Comparison of ENCODE assay signal across 7 cellular contexts in genomic region chr17:78214016-78214705, GRCh38. TPM values are rescaled to one million over a fixed set of nuclear protein-coding genes. Genes with fewer than 3 reads are reported as not detected.
DNase-seq lines count a peak whose midpoint lies in the region; ATAC-seq and TF ChIP-seq lines count a peak whose summit lies in the region.

BIRC5 (plus strand) TSS chr17:78214253; CDS start chr17:78214317, 64 bp downstream.

- ATAC-seq in GM18517 (IDR thresholded peaks at IDR 0.05; ENCODE audit: unreplicated experiment) (peak; percentile 59), HG03139 (IDR thresholded peaks at IDR 0.05; ENCODE audit: unreplicated experiment) (peak; percentile 88)

- DNase-seq in NCI-H2227 treated with DMSO at 0.1 percent for 48 hours (lab: John Stamatoyannopoulos, UW), result peak; percentile 91
- DNase-seq in breast epithelium (ENCODE audit: low spot score in 2 of 2), result peak; percentile 73 to 87
- DNase-seq in iPS-NIHi7 (ENCODE audit: extremely low spot score), result peak; percentile 97
- DNase-seq in smooth muscle cell (lab: John Stamatoyannopoulos, UW; ENCODE audit: unreplicated experiment), result peak; percentile 32

- peak within 1 kb of the TSS; percentile 88 for H2AFZ ChIP-seq in smooth muscle cell (ENCODE audit: low read depth)

- no peak for TF ChIP-seq POLR2A in breast epithelium (IDR thresholded peaks at IDR 0.05)

- H4K20me1 ChIP-seq in smooth muscle cell (ENCODE audit: low read depth), result no peaks in the 10 kb centered on the region

- peak within 1 kb of the TSS; percentile 96 for H3K4me2 ChIP-seq in smooth muscle cell

- H3K36me3 ChIP-seq in breast epithelium, result no peaks in the 10 kb centered on the region
- no peaks in the 10 kb centered on the region for H3K36me3 ChIP-seq in smooth muscle cell (ENCODE audit: low read depth)

- H3F3A ChIP-seq in smooth muscle cell (ENCODE audit: low read depth), result no peaks in the 10 kb centered on the region

- WGBS in smooth muscle cell (ENCODE audit: low lambda C conversion rate), result 2% methylated on average over 56 of the region's 60 CpGs

- H3K4me1 ChIP-seq in breast epithelium (peaks cover 3 to 4% of the 10 kb centered on the region in 2 donors), smooth muscle cell (ENCODE audit: low read depth) (peaks cover 7% of the 10 kb centered on the region)

- H3K9ac ChIP-seq in smooth muscle cell (ENCODE audit: low read depth), result peak within 1 kb of the TSS; percentile 66

- no peak for TF ChIP-seq CTCF in VCaP (conservative IDR thresholded peaks at IDR 0.05)
- no peak for TF ChIP-seq CTCF in breast epithelium (IDR thresholded peaks at IDR 0.05)
- no peak for TF ChIP-seq CTCF in smooth muscle cell (IDR thresholded peaks at IDR 0.05; ENCODE audit: borderline replicate concordance, insufficient read depth, poor library complexity, severe bottlenecking)

- H3K27ac ChIP-seq in VCaP (peak within 1 kb of the TSS; percentile 74; the same call in 1 of the 2 replicates), breast epithelium (no peak within 1 kb of the TSS), smooth muscle cell (ENCODE audit: low read depth) (no peak within 1 kb of the TSS)

- H3K4me3 ChIP-seq in breast epithelium, result peak within 1 kb of the TSS; percentile 34 to 65 (median 47)
- peak within 1 kb of the TSS; percentile 82 for H3K4me3 ChIP-seq in smooth muscle cell

- peaks cover 25% of the 10 kb centered on the region for H3K79me2 ChIP-seq in smooth muscle cell (ENCODE audit: low read depth)

- H3K27me3 ChIP-seq in breast epithelium (no peaks in the 10 kb centered on the region), smooth muscle cell (ENCODE audit: low read depth) (no peaks in the 10 kb centered on the region)

- no peaks in the 10 kb centered on the region for H3K9me3 ChIP-seq in breast epithelium
- H3K9me3 ChIP-seq in smooth muscle cell (replicated peaks; ENCODE audit: low read depth), result no peaks in the 10 kb centered on the region

- intact Hi-C loops in breast epithelium (cut with DNase I; ENCODE audit: low total_unique reads), result no loop called here

RNA-seq across cellular contexts. Expression of gene BIRC5, which starts in this region (rescaled TPM):
- total RNA-seq in breast epithelium, result 1 to 10 TPM in 1 of 3 donors, under 1 TPM in 2; 0.29 to 1.9 (median 0.33) TPM
- 7.7 and 15.3 TPM in 2 replicates for total RNA-seq in smooth muscle cell
- 11.9 and 15.6 TPM in 2 replicates for polyA plus RNA-seq in smooth muscle cell

Comparison
In these comparisons a context has a peak if more than half of its experiments do, and no peak if none do; other contexts are left out.
1. DNase-seq: peak in every context shown above with its lines; median percentile 97 in iPS-NIHi7; 91 in NCI-H2227 treated with DMSO at 0.1 percent for 48 hours; 80 in breast epithelium; 32 in smooth muscle cell.